14 cellular contexts compared by ENCODE assay signal in genomic region chr4:54058171-54058570, GRCh38. TPM values are rescaled to one million over a fixed set of nuclear protein-coding genes. Genes with fewer than 3 reads are reported as not detected.
DNase-seq lines count a peak whose midpoint lies in the region; ATAC-seq and TF ChIP-seq lines count a peak whose summit lies in the region.
"Had no signal": no experiment of that assay in that cellular context is flagged by ENCODE, and none has a peak within 500 bp of the region (broad histone marks: within the 10 kb centered on the region; RNA-seq: fewer than 3 reads in every experiment).

No MANE protein-coding gene starts in this region.

- H3K9ac ChIP-seq in PC-3 (ENCODE audit: low read length): no peak overlapping the region

- H3K27ac ChIP-seq in PC-3 (ENCODE audit: low read length): no peak overlapping the region
- H3K27ac ChIP-seq: heart left ventricle had no signal

- peaks cover 3% of the 10 kb centered on the region for H3K36me3 Mint-ChIP-seq in activated naive CD4-positive, alpha-beta T cell treated with anti-CD3 and anti-CD28 coated beads for 36 hours (ENCODE audit: low read depth)
- H3K36me3 Mint-ChIP-seq in activated naive CD4-positive, alpha-beta T cell treated with anti-CD3 and anti-CD28 coated beads, Interleukin-2, amount 50 U/mL, for 72 hours: peaks cover 2 to 14% of the 10 kb centered on the region in 2 donors
- H3K36me3 Mint-ChIP-seq in stimulated activated naive CD8-positive, alpha-beta T cell treated with anti-CD3 and anti-CD28 coated beads, Interleukin-15, Interleukin-2, amounts not matched to agents 100 ng/mL and 50 ng/mL, for 24 hours (ENCODE audit: low read depth): peaks cover 24% of the 10 kb centered on the region
- peaks cover 4% of the 10 kb centered on the region for H3K36me3 Mint-ChIP-seq in nephron progenitor cell (ENCODE audit: low read depth)

- intact Hi-C loops in activated naive CD4-positive, alpha-beta T cell treated with anti-CD3 and anti-CD28 coated beads for 36 hours (cut with micrococcal nuclease): no loop called here
- intact Hi-C loops in PC-3 (cut with micrococcal nuclease): no loop called here

- no peaks in the 10 kb centered on the region for H3K27me3 Mint-ChIP-seq in activated naive CD4-positive, alpha-beta T cell treated with anti-CD3 and anti-CD28 coated beads for 36 hours (ENCODE audit: low read depth)
- no peaks in the 10 kb centered on the region for H3K27me3 Mint-ChIP-seq in stimulated activated naive CD8-positive, alpha-beta T cell treated with anti-CD3 and anti-CD28 coated beads, Interleukin-15, Interleukin-2, amounts not matched to agents 100 ng/mL and 50 ng/mL, for 24 hours
- no peaks in the 10 kb centered on the region for H3K27me3 Mint-ChIP-seq in nephron progenitor cell (ENCODE audit: low read depth, poor library complexity)

- no peaks in the 10 kb centered on the region for H3K9me3 Mint-ChIP-seq in activated naive CD4-positive, alpha-beta T cell treated with anti-CD3 and anti-CD28 coated beads for 36 hours
- no peaks in the 10 kb centered on the region for H3K9me3 Mint-ChIP-seq in activated naive CD4-positive, alpha-beta T cell treated with anti-CD3 and anti-CD28 coated beads, Interleukin-2, amount 50 U/mL, for 72 hours
- no peaks in the 10 kb centered on the region for H3K9me3 Mint-ChIP-seq in stimulated activated naive CD8-positive, alpha-beta T cell treated with anti-CD3 and anti-CD28 coated beads, Interleukin-15, Interleukin-2, amounts not matched to agents 100 ng/mL and 50 ng/mL, for 24 hours
- H3K9me3 Mint-ChIP-seq in nephron progenitor cell: no peaks in the 10 kb centered on the region

- H3K4me1 ChIP-seq in PC-3 (ENCODE audit: insufficient read depth, low read length): peaks cover 32% of the 10 kb centered on the region

- peaks cover 70% of the 10 kb centered on the region for H3K4me1 Mint-ChIP-seq in activated naive CD4-positive, alpha-beta T cell treated with anti-CD3 and anti-CD28 coated beads for 36 hours (ENCODE audit: low read depth)
- H3K4me1 Mint-ChIP-seq in stimulated activated naive CD8-positive, alpha-beta T cell treated with anti-CD3 and anti-CD28 coated beads, Interleukin-15, Interleukin-2, amounts not matched to agents 100 ng/mL and 50 ng/mL, for 24 hours (ENCODE audit: low read depth): peaks cover 84% of the 10 kb centered on the region
- peaks cover 29% of the 10 kb centered on the region for H3K4me1 Mint-ChIP-seq in nephron progenitor cell

- H3K9me3 ChIP-seq in PC-3 (ENCODE audit: low read length): no peaks in the 10 kb centered on the region
- H3K9me3 ChIP-seq: heart left ventricle had no signal

- BruUV-seq in PC-3 (replicated peaks; lab: Mats Ljungman, UMichigan): no TSS peak

- no peaks in the 10 kb centered on the region for H3K27me3 ChIP-seq in PC-3 (ENCODE audit: low read length)
- H3K27me3 ChIP-seq: heart left ventricle had no signal

- H3K9me2 ChIP-seq in PC-3 (replicated peaks; ENCODE audit: low read length): no peaks in the 10 kb centered on the region

- no peak overlapping the region for H3K4me2 ChIP-seq in PC-3 (ENCODE audit: low read length)

- CTCF ChIA-PET in activated naive CD4-positive, alpha-beta T cell treated with anti-CD3 and anti-CD28 coated beads for 36 hours (lab: Charles Lee): interaction anchor here (0.7 to 1.1 kb wide), 2 partner anchors 63 to 164 kb away, joined by 3 to 5 read pairs; no protein-coding TSS in a partner anchor
- CTCF ChIA-PET in PC-3 (lab: Charles Lee): no interaction called here

- H3K4me3 Mint-ChIP-seq in activated naive CD4-positive, alpha-beta T cell treated with anti-CD3 and anti-CD28 coated beads for 36 hours: peak overlapping the region; percentile 49
- peak overlapping the region; percentile 79 for H3K4me3 Mint-ChIP-seq in stimulated activated naive CD8-positive, alpha-beta T cell treated with anti-CD3 and anti-CD28 coated beads, Interleukin-15, Interleukin-2, amounts not matched to agents 100 ng/mL and 50 ng/mL, for 24 hours
- H3K4me3 Mint-ChIP-seq in nephron progenitor cell: no peak overlapping the region

- no peaks in the 10 kb centered on the region for H3K36me3 ChIP-seq in PC-3 (ENCODE audit: low read depth, low read length)
- H3K36me3 ChIP-seq: heart left ventricle had no signal

- peaks cover 98% of the 10 kb centered on the region for H3K79me2 ChIP-seq in PC-3 (ENCODE audit: low read length)

- TF ChIP-seq CTCF in PC-3 (conservative IDR thresholded peaks at IDR 0.05; ENCODE audit: low read depth, low read length) (no peak), nephron progenitor cell (IDR thresholded peaks at IDR 0.05) (no peak)

- H2AFZ ChIP-seq in PC-3 (ENCODE audit: low read length): no peak overlapping the region

- no peak for DNase-seq in activated naive CD4-positive, alpha-beta T cell treated with anti-CD3 and anti-CD28 coated beads for 36 hours
- no peak for DNase-seq in activated naive CD4-positive, alpha-beta T cell treated with anti-CD3 and anti-CD28 coated beads, Interleukin-2, amount 50 U/mL, for 16 hours
- DNase-seq in activated naive CD4-positive, alpha-beta T cell treated with anti-CD3 and anti-CD28 coated beads, Interleukin-2, amount 50 U/mL, for 72 hours (ENCODE audit: low spot score in 2 of 2): no peak
- DNase-seq in PC-3 (no peak), nephron progenitor cell (no peak), 8988T (no peak)
- DNase-seq: anterior cingulate cortex, heart left ventricle, NCI-H146 had no signal

- POLR2A ChIA-PET in PC-3 (lab: Charles Lee; ENCODE audit: unreplicated experiment): no interaction called here

- H3K4me3 ChIP-seq in PC-3 (ENCODE audit: low read length): no peak overlapping the region
- H3K4me3 ChIP-seq: heart left ventricle had no signal

- H3F3A ChIP-seq in PC-3 (ENCODE audit: low read length, unreplicated experiment): no peaks in the 10 kb centered on the region

- ATAC-seq in HG03066 (IDR thresholded peaks at IDR 0.05; ENCODE audit: low read depth, unreplicated experiment): peak; percentile 44
- ATAC-seq in activated naive CD4-positive, alpha-beta T cell treated with anti-CD3 and anti-CD28 coated beads, Interleukin-2, amount 50 U/mL, for 72 hours: peak; percentile 54 to 68
- ATAC-seq in PC-3: no peak
- ATAC-seq: heart left ventricle had no signal

- peaks cover 47% of the 10 kb centered on the region for H4K20me1 ChIP-seq in PC-3 (ENCODE audit: low read length)

- peak overlapping the region; percentile 55 for H3K27ac Mint-ChIP-seq in activated naive CD4-positive, alpha-beta T cell treated with anti-CD3 and anti-CD28 coated beads for 36 hours
- peak overlapping the region in 1 of 2 donors; percentile 66 for H3K27ac Mint-ChIP-seq in activated naive CD4-positive, alpha-beta T cell treated with anti-CD3 and anti-CD28 coated beads, Interleukin-2, amount 50 U/mL, for 72 hours
- peak overlapping the region; percentile 90 for H3K27ac Mint-ChIP-seq in stimulated activated naive CD8-positive, alpha-beta T cell treated with anti-CD3 and anti-CD28 coated beads, Interleukin-15, Interleukin-2, amounts not matched to agents 100 ng/mL and 50 ng/mL, for 24 hours
- H3K27ac Mint-ChIP-seq in nephron progenitor cell: no peak overlapping the region

RNA-seq across cellular contexts. Expression of gene CHIC2, which starts 6.2 kb away (rescaled TPM):
- total RNA-seq in activated naive CD4-positive, alpha-beta T cell treated with anti-CD3 and anti-CD28 coated beads for 36 hours: 1 to 10 TPM; 7.2 to 7.6 TPM
- total RNA-seq in activated naive CD4-positive, alpha-beta T cell treated with anti-CD3 and anti-CD28 coated beads, Interleukin-2, amount 50 U/mL, for 72 hours: 10 to 100 TPM; 13.3 to 16.3 TPM
- 52.3 and 58.1 TPM in 2 replicates for total RNA-seq in PC-3 (2014; rRNA removed)

RNA-seq across cellular contexts. Expression of gene GSX2, which starts 41.8 kb away (rescaled TPM):
- not detected for total RNA-seq in activated naive CD4-positive, alpha-beta T cell treated with anti-CD3 and anti-CD28 coated beads for 36 hours
- not detected for total RNA-seq in activated naive CD4-positive, alpha-beta T cell treated with anti-CD3 and anti-CD28 coated beads, Interleukin-2, amount 50 U/mL, for 72 hours
- not detected in 2 replicates for total RNA-seq in PC-3 (2014; rRNA removed)
- total RNA-seq: heart left ventricle, liver, omental fat pad, SK-MEL-5 had no signal
